Comparison of ENCODE assay signal across 8 cellular contexts in the genomic region with DNA sequence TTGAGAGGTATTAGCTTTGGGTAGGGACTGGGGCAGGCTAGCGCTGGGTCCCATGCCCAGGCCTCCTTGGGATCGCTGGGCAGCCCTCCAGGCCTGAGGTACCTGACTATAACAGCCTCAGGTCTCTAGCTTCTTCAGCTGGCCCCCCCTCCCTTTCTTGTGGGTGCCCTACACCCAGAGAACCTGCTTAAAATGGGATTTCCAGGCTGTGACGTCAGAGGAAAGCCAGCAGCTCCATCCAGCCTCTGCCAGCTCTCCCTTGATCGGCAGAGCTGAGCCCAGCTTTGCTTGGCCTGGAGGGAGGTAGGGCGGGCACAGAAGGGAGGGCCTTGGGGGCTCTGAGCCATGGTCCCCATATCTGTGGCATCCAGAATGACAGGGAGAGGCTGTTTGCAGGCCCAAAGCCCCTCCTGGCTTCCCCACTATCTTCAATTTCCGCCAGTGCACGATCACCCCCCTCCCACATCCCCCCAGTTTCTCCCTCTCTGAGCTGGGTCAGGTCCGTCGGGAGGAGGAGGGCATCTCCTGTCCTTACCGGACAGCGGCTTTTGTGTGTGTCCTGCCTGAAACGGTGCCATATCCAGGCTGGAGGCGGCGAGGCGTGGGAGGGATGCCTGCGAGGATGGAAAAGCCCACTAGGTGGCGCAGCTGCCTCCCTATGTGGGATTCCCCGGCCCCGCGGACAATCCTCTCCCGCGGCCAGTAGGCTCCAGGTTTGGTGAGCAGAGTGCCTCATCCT. TPM values are rescaled to one million over a fixed set of nuclear protein-coding genes. Genes with fewer than 3 reads are reported as not detected.
DNase-seq lines count a peak whose midpoint lies in the region; ATAC-seq and TF ChIP-seq lines count a peak whose summit lies in the region.

No MANE protein-coding gene starts in this region.

- no peak overlapping the region for H4K8ac ChIP-seq in mesendoderm (ENCODE audit: low read depth, low read length)

- no peaks in the 10 kb centered on the region for H3K27me3 ChIP-seq in A673 (replicated peaks; ENCODE audit: insufficient read depth, low read depth, low read length, poor library complexity)
- no peaks in the 10 kb centered on the region for H3K27me3 ChIP-seq in effector memory CD4-positive, alpha-beta T cell (replicated peaks; ENCODE audit: control insufficient read depth, insufficient read depth, low read length, poor library complexity, severe bottlenecking)
- H3K27me3 ChIP-seq in mesendoderm (ENCODE audit: insufficient read depth, low read length, poor library complexity) = no peaks in the 10 kb centered on the region

- peak; percentile 97 for TF ChIP-seq CTCF in A673 (conservative IDR thresholded peaks at IDR 0.05; ENCODE audit: low read depth, low read length)

- peak overlapping the region; percentile 31 for H3K4me3 ChIP-seq in A673 (ENCODE audit: low read depth, low read length, poor library complexity, severe bottlenecking)
- no peak overlapping the region for H3K4me3 ChIP-seq in effector memory CD4-positive, alpha-beta T cell (ENCODE audit: insufficient read depth, low read depth, low read length, poor library complexity, severe bottlenecking)
- no peak overlapping the region for H3K4me3 ChIP-seq in mesendoderm (ENCODE audit: low read length)

- H2BK120ac ChIP-seq in mesendoderm (ENCODE audit: low read depth, low read length) = no peak overlapping the region

- no TSS peak for BruUV-seq in A673 (replicated peaks; lab: Mats Ljungman, UMichigan)

- no peak overlapping the region for H3K18ac ChIP-seq in mesendoderm (ENCODE audit: low read length)

- H3K9me3 ChIP-seq in A673 (ENCODE audit: low read depth, low read length, poor library complexity, severe bottlenecking) = no peaks in the 10 kb centered on the region
- no peaks in the 10 kb centered on the region for H3K9me3 ChIP-seq in effector memory CD4-positive, alpha-beta T cell (ENCODE audit: control insufficient read depth, low read length)

- H3K4ac ChIP-seq in mesendoderm (ENCODE audit: low read depth, low read length) = no peak overlapping the region

- H3K4me1 ChIP-seq in A673 (ENCODE audit: insufficient read depth, low read length, poor library complexity, severe bottlenecking) (peaks cover 23% of the 10 kb centered on the region), mesendoderm (ENCODE audit: control insufficient read depth, low read depth, low read length) (no peaks in the 10 kb centered on the region)
- peaks cover 5% of the 10 kb centered on the region for H3K4me1 ChIP-seq in effector memory CD4-positive, alpha-beta T cell (ENCODE audit: control insufficient read depth, insufficient read depth, low read length, poor library complexity, severe bottlenecking)

- no CpG with 5 or more reads among the region's 22 CpGs for whole genome bisulfite sequencing in mesendoderm (ENCODE audit: extremely low coverage, insufficient coverage, low lambda C conversion rate)

- no peak overlapping the region for H3K23ac ChIP-seq in mesendoderm (ENCODE audit: low read length)

- no peak overlapping the region for H3K4me2 ChIP-seq in mesendoderm (ENCODE audit: low read length)

- H3K9ac ChIP-seq in mesendoderm (ENCODE audit: low read length) = peak overlapping the region; percentile 18

- peak; percentile 92 for DNase-seq in A673 (ENCODE audit: low spot score)
- peak; percentile 69 to 73 for DNase-seq in NOMO-1 (lab: John Stamatoyannopoulos, UW; ENCODE audit: unreplicated experiment in 2 of 2)
- peak; percentile 47 to 86 (median 83) for DNase-seq in activated CD8-positive, alpha-beta memory T cell treated with anti-CD3 and anti-CD28 coated beads for 48 hours (ENCODE audit: low read depth in 2 of 3, low spot score in 2 of 3)
- peak; percentile 52 to 71 (median 63) for DNase-seq in effector memory CD4-positive, alpha-beta T cell
- DNase-seq in mesendoderm = peak; percentile 84
- DNase-seq in stimulated activated CD8-positive, alpha-beta memory T cell treated with anti-CD3 and anti-CD28 coated beads, Interleukin-15, amount 100 ng/mL, for 48 hours (ENCODE audit: low read depth in 2 of 2) = peak; percentile 63 to 68

- intact Hi-C loops in A673 (cut with micrococcal nuclease; ENCODE audit: unreplicated experiment) = loop anchor here (1.0 to 5.0 kb wide), 2 partner anchors 54 to 98 kb away; no protein-coding TSS in a partner anchor

- H3K27ac ChIP-seq in A673 (ENCODE audit: low read depth, low read length, poor library complexity, severe bottlenecking) (peak overlapping the region; percentile 73), mesendoderm (ENCODE audit: low read depth, low read length) (no peak overlapping the region)
- no peak overlapping the region for H3K27ac ChIP-seq in effector memory CD4-positive, alpha-beta T cell (ENCODE audit: insufficient read depth, low read length, poor library complexity, severe bottlenecking)

- H2AK5ac ChIP-seq in mesendoderm (ENCODE audit: low read length) = no peak overlapping the region

- H3K56ac ChIP-seq in mesendoderm (ENCODE audit: low read length) = peak overlapping the region; percentile 47

- POLR2A ChIA-PET in A673 (lab: Charles Lee; ENCODE audit: low non-redundant PET) = interaction anchor here (0.5 to 1.0 kb wide), 3 partner anchors 14 to 101 kb away, joined by 3 to 10 read pairs (median 8); no protein-coding TSS in a partner anchor

- H3K79me2 ChIP-seq in mesendoderm (ENCODE audit: control insufficient read depth, insufficient read depth, low read length) = no peaks in the 10 kb centered on the region

- ATAC-seq in GM18505 (IDR thresholded peaks at IDR 0.05; ENCODE audit: unreplicated experiment) (peak; percentile 70), HG03457 (IDR thresholded peaks at IDR 0.05; ENCODE audit: unreplicated experiment) (peak; percentile 66)

- H2BK5ac ChIP-seq in mesendoderm (ENCODE audit: low read length) = no peak overlapping the region

- H2BK15ac ChIP-seq in mesendoderm (replicated peaks; ENCODE audit: low read depth) = no peak overlapping the region

- H3K79me1 ChIP-seq in mesendoderm (ENCODE audit: low read length) = no peaks in the 10 kb centered on the region

- H4K5ac ChIP-seq in mesendoderm (ENCODE audit: low read length) = no peak overlapping the region

- CTCF ChIA-PET in A673 (lab: Charles Lee) = interaction anchor here (0.6 to 2.3 kb wide), 11 partner anchors 8 to 143 kb away, joined by 3 to 27 read pairs (median 3); a partner anchor contains a TSS

- no peaks in the 10 kb centered on the region for H3K36me3 ChIP-seq in A673 (ENCODE audit: insufficient read depth, low read length, poor library complexity, severe bottlenecking)
- no peaks in the 10 kb centered on the region for H3K36me3 ChIP-seq in effector memory CD4-positive, alpha-beta T cell (ENCODE audit: control insufficient read depth, insufficient read depth, low read length)
- no peaks in the 10 kb centered on the region for H3K36me3 ChIP-seq in mesendoderm (ENCODE audit: control insufficient read depth, insufficient read depth, low read length)

- no peak for TF ChIP-seq POLR2A in GM18505 (IDR thresholded peaks at IDR 0.05; ENCODE audit: borderline replicate concordance, extremely low read depth, insufficient read depth, insufficient read length)

RNA-seq across cellular contexts. Expression of a gene that starts 10.8 kb away (rescaled TPM):
- total RNA-seq in A673 (2021) = 8.4 and 14.6 TPM in 2 replicates
- polyA plus RNA-seq in mesendoderm (2013, experiment 1 of 2) = 8.2 TPM
- 8.7 TPM for polyA plus RNA-seq in mesendoderm (2013, experiment 2 of 2)

RNA-seq across cellular contexts. Expression of a gene that starts 15.6 kb away (rescaled TPM):
- total RNA-seq in A673 (2021) = 64.8 and 98.2 TPM in 2 replicates
- polyA plus RNA-seq in mesendoderm (2013, experiment 1 of 2) = 16.0 TPM
- 14.8 TPM for polyA plus RNA-seq in mesendoderm (2013, experiment 2 of 2)
